20 cellular contexts compared by ENCODE assay signal in the genomic region with DNA sequence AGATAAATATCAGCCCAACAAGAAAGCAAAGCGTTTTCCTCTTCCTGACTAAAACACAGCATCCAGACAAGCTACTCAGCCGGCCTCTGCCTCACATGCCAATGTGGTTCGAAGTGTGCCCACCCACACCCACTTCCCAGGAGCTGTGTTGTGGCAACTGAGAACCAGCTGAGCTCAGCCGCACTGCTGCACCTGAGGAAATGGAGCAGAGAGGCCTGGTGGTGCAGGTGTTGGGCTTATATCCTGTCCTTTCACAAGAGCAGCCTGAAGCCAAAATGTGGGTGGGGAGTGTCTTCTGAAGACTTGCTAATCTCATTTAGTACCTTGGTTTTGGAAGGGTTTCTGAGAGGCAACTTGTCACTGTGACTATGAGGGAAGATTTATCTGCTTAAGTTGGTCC. TPM values are rescaled to one million over a fixed set of nuclear protein-coding genes. Genes with fewer than 3 reads are reported as not detected.
DNase-seq lines count a peak whose midpoint lies in the region; ATAC-seq and TF ChIP-seq lines count a peak whose summit lies in the region.
"Had no signal": no experiment of that assay in that cellular context is flagged by ENCODE, and none has a peak within 500 bp of the region (broad histone marks: within the 10 kb centered on the region; RNA-seq: fewer than 3 reads in every experiment).

No MANE protein-coding gene starts in this region.

- peak; percentile 87 for ATAC-seq in activated CD8-positive, alpha-beta T cell treated with anti-CD3 and anti-CD28 coated beads, Interleukin-2, amount 10 ng/mL, durations not matched to agents 7 days and 5 days
- ATAC-seq: Panc1 had no signal

- peaks cover 6% of the 10 kb centered on the region for H3K27me3 Mint-ChIP-seq in activated CD8-positive, alpha-beta T cell treated with anti-CD3 and anti-CD28 coated beads, Interleukin-2, amount 10 ng/mL, durations not matched to agents 7 days and 5 days (ENCODE audit: low read depth)
- H3K27me3 Mint-ChIP-seq in activated naive CD4-positive, alpha-beta T cell treated with anti-CD3 and anti-CD28 coated beads, Interleukin-2, amount 50 U/mL, for 24 hours, result no peaks in the 10 kb centered on the region
- H3K27me3 Mint-ChIP-seq in nephron progenitor cell (ENCODE audit: low read depth, poor library complexity), result no peaks in the 10 kb centered on the region
- H3K27me3 Mint-ChIP-seq: brain had no signal

- H4K20me1 ChIP-seq in MM.1S (ENCODE audit: insufficient read depth, low read length), result no peaks in the 10 kb centered on the region

- H3K27ac Mint-ChIP-seq in activated CD8-positive, alpha-beta T cell treated with anti-CD3 and anti-CD28 coated beads, Interleukin-2, amount 10 ng/mL, durations not matched to agents 7 days and 5 days, result peak overlapping the region; percentile 72
- peak overlapping the region; percentile 4 for H3K27ac Mint-ChIP-seq in activated naive CD4-positive, alpha-beta T cell treated with anti-CD3 and anti-CD28 coated beads, Interleukin-2, amount 50 U/mL, for 24 hours
- no peak overlapping the region for H3K27ac Mint-ChIP-seq in nephron progenitor cell

- POLR2A ChIA-PET in activated CD8-positive, alpha-beta T cell treated with anti-CD3 and anti-CD28 coated beads, Interleukin-2, amount 10 ng/mL, durations not matched to agents 7 days and 5 days (lab: Charles Lee), result no interaction called here

- peaks cover 28% of the 10 kb centered on the region for H3K4me1 ChIP-seq in MM.1S (ENCODE audit: low read length)
- H3K4me1 ChIP-seq: BE2C, vagina had no signal

- H3K79me2 ChIP-seq in MM.1S (ENCODE audit: low read length), result no peaks in the 10 kb centered on the region

- 0 out of 2 replicates have a peak, but pooled peaks cover 5% of the 10 kb centered on the region for H3F3A ChIP-seq in MM.1S (ENCODE audit: insufficient read depth, low read length)

- peak overlapping the region; percentile 30; the same call in 1 of the 2 replicates for H3K27ac ChIP-seq in MM.1S (ENCODE audit: low read length)
- H3K27ac ChIP-seq: skin epidermis, vagina had no signal

- DNase-seq in MM.1S (peak; percentile 88), DMS114 treated with DMSO at 0.1 percent for 48 hours (lab: John Stamatoyannopoulos, UW; ENCODE audit: unreplicated experiment) (no peak), NCI-H146 treated with DMSO at 0.1 percent for 48 hours (lab: John Stamatoyannopoulos, UW; ENCODE audit: unreplicated experiment) (no peak), NCI-H345 (lab: John Stamatoyannopoulos, UW) (no peak), nephron progenitor cell (no peak)
- peak; percentile 67 for DNase-seq in activated CD8-positive, alpha-beta T cell treated with anti-CD3 and anti-CD28 coated beads, Interleukin-2, amount 10 ng/mL, durations not matched to agents 7 days and 5 days
- peak; percentile 12 for DNase-seq in stimulated activated CD4-positive, alpha-beta T cell treated with anti-CD3 and anti-CD28 coated beads, Interleukin-4, amount 100 ng/mL, for 24 hours
- DNase-seq: BE2C, DMS79 treated with DMSO at 0.1 percent for 48 hours, foreskin melanocyte, KG1, NCI-H1417 treated with DMSO at 0.1 percent for 48 hours had no signal

- H3K4me1 Mint-ChIP-seq in activated CD8-positive, alpha-beta T cell treated with anti-CD3 and anti-CD28 coated beads, Interleukin-2, amount 10 ng/mL, durations not matched to agents 7 days and 5 days (ENCODE audit: low read depth), result peaks cover 39% of the 10 kb centered on the region
- H3K4me1 Mint-ChIP-seq in activated naive CD4-positive, alpha-beta T cell treated with anti-CD3 and anti-CD28 coated beads, Interleukin-2, amount 50 U/mL, for 24 hours, result peaks cover 43% of the 10 kb centered on the region
- no peaks in the 10 kb centered on the region for H3K4me1 Mint-ChIP-seq in nephron progenitor cell
- H3K4me1 Mint-ChIP-seq: brain had no signal

- H3K9me2 ChIP-seq in MM.1S (replicated peaks; ENCODE audit: insufficient read depth, low read length), result no peaks in the 10 kb centered on the region

- peak overlapping the region; percentile 10 for H3K4me3 Mint-ChIP-seq in activated CD8-positive, alpha-beta T cell treated with anti-CD3 and anti-CD28 coated beads, Interleukin-2, amount 10 ng/mL, durations not matched to agents 7 days and 5 days
- H3K4me3 Mint-ChIP-seq in activated naive CD4-positive, alpha-beta T cell treated with anti-CD3 and anti-CD28 coated beads, Interleukin-2, amount 50 U/mL, for 24 hours, result no peak overlapping the region
- no peak overlapping the region for H3K4me3 Mint-ChIP-seq in nephron progenitor cell
- H3K4me3 Mint-ChIP-seq: brain had no signal

- no peaks in the 10 kb centered on the region for H3K27me3 ChIP-seq in MM.1S (replicated peaks; ENCODE audit: insufficient read depth, low read length)
- H3K27me3 ChIP-seq: vagina had no signal

- 0 out of 2 replicates have a peak overlapping the region, but pooled peaks have one; percentile 21 for H2AFZ ChIP-seq in MM.1S (ENCODE audit: low read length)

- no peak overlapping the region for H3K9ac ChIP-seq in MM.1S (ENCODE audit: low read length)

- peaks cover 3% of the 10 kb centered on the region for H3K9me3 Mint-ChIP-seq in activated CD8-positive, alpha-beta T cell treated with anti-CD3 and anti-CD28 coated beads, Interleukin-2, amount 10 ng/mL, durations not matched to agents 7 days and 5 days (ENCODE audit: insufficient read depth)
- peaks cover 4% of the 10 kb centered on the region for H3K9me3 Mint-ChIP-seq in activated naive CD4-positive, alpha-beta T cell treated with anti-CD3 and anti-CD28 coated beads, Interleukin-2, amount 50 U/mL, for 24 hours
- H3K9me3 Mint-ChIP-seq in nephron progenitor cell, result no peaks in the 10 kb centered on the region

- peak overlapping the region; percentile 11; the same call in 1 of the 2 replicates for H3K4me2 ChIP-seq in MM.1S (ENCODE audit: low read depth, low read length)

- no peak for TF ChIP-seq CTCF in MM.1S (IDR thresholded peaks at IDR 0.05; ENCODE audit: low read length)
- no peak for TF ChIP-seq CTCF in nephron progenitor cell (IDR thresholded peaks at IDR 0.05)

- H3K4me3 ChIP-seq in MM.1S (ENCODE audit: low read length), result no peak overlapping the region
- H3K4me3 ChIP-seq: skin epidermis, vagina had no signal

- peaks cover 12% of the 10 kb centered on the region for H3K36me3 Mint-ChIP-seq in activated CD8-positive, alpha-beta T cell treated with anti-CD3 and anti-CD28 coated beads, Interleukin-2, amount 10 ng/mL, durations not matched to agents 7 days and 5 days (ENCODE audit: low read depth)
- H3K36me3 Mint-ChIP-seq in activated naive CD4-positive, alpha-beta T cell treated with anti-CD3 and anti-CD28 coated beads, Interleukin-2, amount 50 U/mL, for 24 hours, result peaks cover 3% of the 10 kb centered on the region
- no peaks in the 10 kb centered on the region for H3K36me3 Mint-ChIP-seq in nephron progenitor cell (ENCODE audit: low read depth)
- H3K36me3 Mint-ChIP-seq: brain had no signal

- no peaks in the 10 kb centered on the region for H3K9me3 ChIP-seq in MM.1S (replicated peaks; ENCODE audit: insufficient read depth, low read length)
- H3K9me3 ChIP-seq: BE2C, vagina had no signal

- CTCF ChIA-PET in activated CD8-positive, alpha-beta T cell treated with anti-CD3 and anti-CD28 coated beads, Interleukin-2, amount 10 ng/mL, durations not matched to agents 7 days and 5 days (lab: Charles Lee), result no interaction called here

- no peaks in the 10 kb centered on the region for H3K36me3 ChIP-seq in MM.1S (replicated peaks; ENCODE audit: insufficient read depth, low read length)
- H3K36me3 ChIP-seq: BE2C, vagina had no signal

RNA-seq across cellular contexts. Expression of a gene that starts 23.0 kb away (rescaled TPM):
- not detected for total RNA-seq in activated CD8-positive, alpha-beta T cell treated with anti-CD3 and anti-CD28 coated beads, Interleukin-2, amount 10 ng/mL, durations not matched to agents 7 days and 5 days
- total RNA-seq: NCI-H460; osteoblast; T-helper 1 cell treated with Interleukin-12 subunit alpha and Interleukin-12 subunit beta and Interleukin-4 antibody, amounts not matched to agents 30 ng/mL and 1 ng/mL, for 36 hours; vagina had no signal

RNA-seq across cellular contexts. Expression of a gene that starts 42.4 kb away (rescaled TPM):
- total RNA-seq in activated CD8-positive, alpha-beta T cell treated with anti-CD3 and anti-CD28 coated beads, Interleukin-2, amount 10 ng/mL, durations not matched to agents 7 days and 5 days, result 10 to 100 TPM; 54.5 to 58.4 TPM
- total RNA-seq: NCI-H460, osteoblast had no signal

Comparison
In these comparisons a context has a peak if more than half of its experiments do, and no peak if none do; other contexts are left out.
1. DNase-seq: peak in MM.1S (single experiment), activated CD8-positive, alpha-beta T cell treated with anti-CD3 and anti-CD28 coated beads, Interleukin-2, amount 10 ng/mL, durations not matched to agents 7 days and 5 days (single experiment) and stimulated activated CD4-positive, alpha-beta T cell treated with anti-CD3 and anti-CD28 coated beads, Interleukin-4, amount 100 ng/mL, for 24 hours (single experiment); none in DMS114 treated with DMSO at 0.1 percent for 48 hours (single experiment), NCI-H146 treated with DMSO at 0.1 percent for 48 hours (single experiment), NCI-H345 (single experiment) and nephron progenitor cell (single experiment).